Comparison of ENCODE assay signal across 1 cellular context in genomic region chr6:14824835-14825223, GRCh38.
TF ChIP-seq lines count a peak whose summit lies in the region.

No MANE protein-coding gene starts in this region.

TF ChIP-seq in IMR-90, 13 proteins besides CTCF, POLR2A, EP300 and RAD21 (continued from another document):
- TF ChIP-seq USF2 (IDR thresholded peaks at IDR 0.05; ENCODE audit: low read depth, low read length) (no peak), SMC3 (IDR thresholded peaks at IDR 0.05; ENCODE audit: low read depth, low read length) (no peak), FOS (IDR thresholded peaks at IDR 0.05; ENCODE audit: low read depth, low read length) (no peak), BHLHE40 (IDR thresholded peaks at IDR 0.05; ENCODE audit: low read depth, low read length) (no peak), MAFK (IDR thresholded peaks at IDR 0.05; ENCODE audit: low read depth, low read length) (no peak), RCOR1 (IDR thresholded peaks at IDR 0.05; ENCODE audit: insufficient replicate concordance, low read length) (no peak), CHD1 (IDR thresholded peaks at IDR 0.05; ENCODE audit: low read depth, low read length) (no peak), MAZ (IDR thresholded peaks at IDR 0.05; ENCODE audit: borderline replicate concordance, low read depth, low read length) (no peak), CEBPB (IDR thresholded peaks at IDR 0.05; ENCODE audit: low read depth, low read length) (no peak), MXI1 (IDR thresholded peaks at IDR 0.05; ENCODE audit: borderline replicate concordance, low read depth, low read length) (no peak)
